ENCODE assay signal across 17 cellular contexts in the genomic region with DNA sequence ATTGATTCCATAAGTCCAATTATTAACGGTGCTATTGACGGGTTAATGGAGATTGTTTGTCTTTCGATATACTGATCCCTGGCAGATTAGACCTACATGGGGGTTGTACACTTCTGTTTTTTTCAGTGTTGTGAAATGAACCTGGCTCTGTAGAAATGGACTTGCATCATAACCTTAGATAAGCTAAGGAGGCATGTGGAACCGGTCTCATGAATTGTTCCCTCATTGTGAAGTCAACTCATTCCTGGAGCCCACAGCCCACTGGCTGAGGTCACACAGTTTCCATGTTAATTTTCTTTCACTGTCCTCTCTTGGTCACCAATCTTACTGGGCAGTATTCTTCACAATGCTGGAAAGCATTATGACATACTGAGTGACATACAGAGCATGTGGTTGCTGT.
DNase-seq lines count a peak whose midpoint lies in the region; ATAC-seq, FAIRE-seq and TF ChIP-seq lines count a peak whose summit lies in the region.
"Had no signal": no experiment of that assay in that cellular context is flagged by ENCODE, and none has a peak within 500 bp of the region (broad histone marks: within the 10 kb centered on the region; RNA-seq: fewer than 3 reads in every experiment).

No MANE protein-coding gene starts in this region.

- H3K9ac ChIP-seq in kidney (ENCODE audit: low read length in 2 of 2), result no peak overlapping the region

- intact Hi-C loops in heart left ventricle (cut with DNase I) (no loop called here), kidney (cut with DNase I) (no loop called here)

- FAIRE-seq in kidney (lab: Jason Lieb, UNC), result no peak
- FAIRE-seq: GM12878, TTC549 had no signal

- TF ChIP-seq CTCF in astrocyte of the spinal cord (IDR thresholded peaks at IDR 0.05; ENCODE audit: low read depth, low read length) (no peak), heart left ventricle (IDR thresholded peaks at IDR 0.05) (no peak), kidney (IDR thresholded peaks at IDR 0.05; ENCODE audit: borderline replicate concordance, extremely low read depth, insufficient read depth) (no peak), Peyer's patch (IDR thresholded peaks at IDR 0.05) (no peak)

- H3K9me3 ChIP-seq in heart left ventricle (no peaks in the 10 kb centered on the region), kidney (ENCODE audit: control insufficient read depth in 1 of 2, low read length in 2 of 2) (no peaks in the 10 kb centered on the region), Peyer's patch (no peaks in the 10 kb centered on the region)
- H3K9me3 ChIP-seq: tibial artery had no signal

- H3K36me3 ChIP-seq in heart left ventricle (no peaks in the 10 kb centered on the region), kidney (ENCODE audit: control insufficient read depth in 1 of 2, insufficient read depth in 2 of 2, low read length in 2 of 2) (no peaks in the 10 kb centered on the region), Peyer's patch (no peaks in the 10 kb centered on the region)
- H3K36me3 ChIP-seq: tibial artery had no signal

- H3K27ac ChIP-seq in heart left ventricle (no peak overlapping the region), kidney (ENCODE audit: low read depth in 2 of 2, low read length in 2 of 2) (no peak overlapping the region), Peyer's patch (no peak overlapping the region)
- H3K27ac ChIP-seq: tibial artery had no signal

- in situ Hi-C loops in astrocyte of the spinal cord (cut with HindIII; ENCODE audit: low sequenced_read_pairs), result no loop called here

- H3K4me3 ChIP-seq in astrocyte of the spinal cord (ENCODE audit: low read depth, low read length) (no peak overlapping the region), heart left ventricle (no peak overlapping the region), skeletal muscle cell (ENCODE audit: low read depth, low read length) (no peak overlapping the region), kidney (ENCODE audit: low read length in 2 of 2) (no peak overlapping the region), Peyer's patch (no peak overlapping the region)
- H3K4me3 ChIP-seq: GM12878, tibial artery had no signal

- TF ChIP-seq POLR2A in heart left ventricle (IDR thresholded peaks at IDR 0.05) (no peak), Peyer's patch (IDR thresholded peaks at IDR 0.05) (no peak)

- WGBS in heart left ventricle, 4 donors, result 67 to 81% (median 78%) methylated on average over 4 of the region's 4 CpGs

- H3K4me1 ChIP-seq in heart left ventricle (peaks cover 0 to 23% (median 0%) of the 10 kb centered on the region in 12 donors), kidney (ENCODE audit: control insufficient read depth in 1 of 2, insufficient read depth in 1 of 2, low read depth in 1 of 2, low read length in 2 of 2) (no peaks in the 10 kb centered on the region), Peyer's patch (no peaks in the 10 kb centered on the region)

- H3K27me3 ChIP-seq in heart left ventricle, result no peaks in the 10 kb centered on the region
- H3K27me3 ChIP-seq in Peyer's patch, result no peaks in the 10 kb centered on the region
- H3K27me3 ChIP-seq: tibial artery had no signal

- peak; percentile 77 for DNase-seq in MV-4-11 (lab: John Stamatoyannopoulos, UW)
- DNase-seq in astrocyte of the spinal cord (ENCODE audit: low read depth, low spot score), result peak; percentile 9
- DNase-seq in heart left ventricle, result no peak
- peak; percentile 36 for DNase-seq in skeletal muscle cell (ENCODE audit: low read depth)
- DNase-seq in kidney, result no peak
- DNase-seq in KG1 (lab: John Stamatoyannopoulos, UW), result no peak
- DNase-seq in Peyer's patch, result no peak
- DNase-seq: activated CD4-positive, alpha-beta memory T cell treated with anti-CD3 and anti-CD28 coated beads for 36 hours; CD8-positive, alpha-beta T cell; HFFc6; NCI-H2029 treated with DMSO at 0.1 percent for 48 hours; NCI-H774; SHP77 treated with DMSO at 0.1 percent for 48 hours had no signal

- ATAC-seq in heart left ventricle, result peak; percentile 53 to 88 (median 69)
- ATAC-seq in GM21786 (IDR thresholded peaks at IDR 0.05; ENCODE audit: unreplicated experiment), result no peak
- ATAC-seq: CD8-positive, alpha-beta T cell; GM12878 had no signal

Comparison
In these comparisons a context has a peak if more than half of its experiments do, and no peak if none do; other contexts are left out.
1. DNase-seq: peak in MV-4-11 (single experiment), astrocyte of the spinal cord (single experiment) and skeletal muscle cell (single experiment); none in heart left ventricle (0 of 5), kidney (single experiment), KG1 (single experiment) and Peyer's patch (0 of 3).